In the genomic region with DNA sequence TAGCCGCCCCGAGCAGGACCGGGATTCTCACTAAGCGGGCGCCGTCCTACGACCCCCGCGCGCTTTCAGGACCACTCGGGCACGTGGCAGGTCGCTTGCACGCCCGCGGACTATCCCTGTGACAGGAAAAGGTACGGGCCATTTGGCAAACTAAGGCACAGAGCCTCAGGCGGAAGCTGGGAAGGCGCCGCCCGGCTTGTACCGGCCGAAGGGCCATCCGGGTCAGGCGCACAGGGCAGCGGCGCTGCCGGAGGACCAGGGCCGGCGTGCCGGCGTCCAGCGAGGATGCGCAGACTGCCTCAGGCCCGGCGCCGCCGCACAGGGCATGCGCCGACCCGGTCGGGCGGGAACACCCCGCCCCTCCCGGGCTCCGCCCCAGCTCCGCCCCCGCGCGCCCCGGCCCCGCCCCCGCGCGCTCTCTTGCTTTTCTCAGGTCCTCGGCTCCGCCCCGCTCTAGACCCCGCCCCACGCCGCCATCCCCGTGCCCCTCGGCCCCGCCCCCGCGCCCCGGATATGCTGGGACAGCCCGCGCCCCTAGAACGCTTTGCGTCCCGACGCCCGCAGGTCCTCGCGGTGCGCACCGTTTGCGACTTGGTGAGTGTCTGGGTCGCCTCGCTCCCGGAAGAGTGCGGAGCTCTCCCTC, we compare ENCODE assay signal across 8 cellular contexts. TPM values are rescaled to one million over a fixed set of nuclear protein-coding genes. Genes with fewer than 3 reads are reported as not detected.
DNase-seq lines count a peak whose midpoint lies in the region; ATAC-seq and TF ChIP-seq lines count a peak whose summit lies in the region.

A gene (plus strand): TSS at position 539 of the 643 bp plus-strand sequence.

- peak within 1 kb of the TSS; percentile 77 for H3K9ac ChIP-seq in PC-3 (ENCODE audit: low read length)

- no peaks in the 10 kb centered on the region for H3K36me3 ChIP-seq in PC-3 (ENCODE audit: low read depth, low read length)

- H2AFZ ChIP-seq in PC-3 (ENCODE audit: low read length) = peak within 1 kb of the TSS; percentile 87

- no peaks in the 10 kb centered on the region for H3K79me2 ChIP-seq in PC-3 (ENCODE audit: low read length)

- no peaks in the 10 kb centered on the region for H3K27me3 ChIP-seq in PC-3 (ENCODE audit: low read length)

- H3K9me2 ChIP-seq in PC-3 (replicated peaks; ENCODE audit: low read length) = no peaks in the 10 kb centered on the region

- H3K27ac ChIP-seq in PC-3 (ENCODE audit: low read length) = no peak within 1 kb of the TSS

- peak within 1 kb of the TSS; percentile 28 to 93 (median 90) for H3K27ac Mint-ChIP-seq in naive thymus-derived CD8-positive, alpha-beta T cell
- H3K27ac Mint-ChIP-seq in stimulated activated memory B cell treated with anti-CD40 and anti-IgM and Interleukin-4, amounts not matched to agents 10 μg/mL and 1 μg/mL and 100 μg/mL, for 72 hours = peak within 1 kb of the TSS; percentile 91

- peak within 1 kb of the TSS; percentile 88 for H3K4me2 ChIP-seq in PC-3 (ENCODE audit: low read length)

- H3K36me3 Mint-ChIP-seq in naive thymus-derived CD8-positive, alpha-beta T cell = peaks cover 0 to 14% (median 12%) of the 10 kb centered on the region in 3 donors
- H3K36me3 Mint-ChIP-seq in stimulated activated memory B cell treated with anti-CD40 and anti-IgM and Interleukin-4, amounts not matched to agents 10 μg/mL and 1 μg/mL and 100 μg/mL, for 72 hours = peaks cover 10% of the 10 kb centered on the region

- CTCF ChIA-PET in AG04449 (lab: Yijun Ruan, JAX) = no interaction called here
- CTCF ChIA-PET in PC-3 (lab: Charles Lee) = no interaction called here

- H3K4me3 Mint-ChIP-seq in naive thymus-derived CD8-positive, alpha-beta T cell = peak within 1 kb of the TSS; percentile 78 to 88 (median 86)
- peak within 1 kb of the TSS; percentile 94 for H3K4me3 Mint-ChIP-seq in stimulated activated memory B cell treated with anti-CD40 and anti-IgM and Interleukin-4, amounts not matched to agents 10 μg/mL and 1 μg/mL and 100 μg/mL, for 72 hours

- no peaks in the 10 kb centered on the region for H3K9me3 Mint-ChIP-seq in naive thymus-derived CD8-positive, alpha-beta T cell
- H3K9me3 Mint-ChIP-seq in stimulated activated memory B cell treated with anti-CD40 and anti-IgM and Interleukin-4, amounts not matched to agents 10 μg/mL and 1 μg/mL and 100 μg/mL, for 72 hours = no peaks in the 10 kb centered on the region

- H3F3A ChIP-seq in PC-3 (ENCODE audit: low read length, unreplicated experiment) = no peaks in the 10 kb centered on the region

- peaks cover 7 to 32% (median 14%) of the 10 kb centered on the region in 4 donors for H3K4me1 Mint-ChIP-seq in naive thymus-derived CD8-positive, alpha-beta T cell
- H3K4me1 Mint-ChIP-seq in stimulated activated memory B cell treated with anti-CD40 and anti-IgM and Interleukin-4, amounts not matched to agents 10 μg/mL and 1 μg/mL and 100 μg/mL, for 72 hours = peaks cover 34% of the 10 kb centered on the region

- POLR2A ChIA-PET in AG04449 (lab: Yijun Ruan, JAX) = interaction anchor here (0.6 kb wide), 1 partner anchor 643 kb away, joined by 3 read pairs; no protein-coding TSS in a partner anchor
- POLR2A ChIA-PET in PC-3 (lab: Charles Lee; ENCODE audit: unreplicated experiment) = interaction anchor here (0.6 kb wide), 2 partner anchors 39 to 70 kb away, joined by 3 read pairs; no protein-coding TSS in a partner anchor
- POLR2A ChIA-PET in naive thymus-derived CD8-positive, alpha-beta T cell (lab: Charles Lee) = interaction anchor here (1.3 to 2.7 kb wide), 4 partner anchors 409 to 644 kb away, joined by 5 to 24 read pairs (median 12); a partner anchor contains a TSS

- intact Hi-C loops in PC-3 (cut with micrococcal nuclease) = no loop called here

- no peaks in the 10 kb centered on the region for H4K20me1 ChIP-seq in PC-3 (ENCODE audit: low read length)

- H3K27me3 Mint-ChIP-seq in naive thymus-derived CD8-positive, alpha-beta T cell = no peaks in the 10 kb centered on the region
- H3K27me3 Mint-ChIP-seq in stimulated activated memory B cell treated with anti-CD40 and anti-IgM and Interleukin-4, amounts not matched to agents 10 μg/mL and 1 μg/mL and 100 μg/mL, for 72 hours = no peaks in the 10 kb centered on the region

- H3K9me3 ChIP-seq in PC-3 (ENCODE audit: low read length) = no peaks in the 10 kb centered on the region

- H3K4me1 ChIP-seq in PC-3 (ENCODE audit: insufficient read depth, low read length) = peaks cover 4% of the 10 kb centered on the region; the same call in 1 of the 2 replicates

- H3K4me3 ChIP-seq in AG04449 (ENCODE audit: low read depth, low read length) (peak within 1 kb of the TSS; percentile 86), PC-3 (ENCODE audit: low read length) (peak within 1 kb of the TSS; percentile 72), fibroblast of mammary gland (ENCODE audit: control insufficient read depth, low read depth, low read length) (peak within 1 kb of the TSS; percentile 73)

- TF ChIP-seq CTCF in AG04449 (IDR thresholded peaks at IDR 0.05; ENCODE audit: insufficient read depth, low read length, missing control alignments) (no peak), PC-3 (conservative IDR thresholded peaks at IDR 0.05; ENCODE audit: low read depth, low read length) (no peak), fibroblast of mammary gland (conservative IDR thresholded peaks at IDR 0.05; ENCODE audit: control insufficient read depth, insufficient read depth, low read depth, low read length) (no peak)

- BruUV-seq in PC-3 (replicated peaks; lab: Mats Ljungman, UMichigan) = no TSS peak

- peak; percentile 76 for ATAC-seq in GM18858 (IDR thresholded peaks at IDR 0.05; ENCODE audit: unreplicated experiment)
- peak; percentile 91 for ATAC-seq in HG03066 (IDR thresholded peaks at IDR 0.05; ENCODE audit: low read depth, unreplicated experiment)
- peak; percentile 91 for ATAC-seq in PC-3
- peak; percentile 95 to 97 for ATAC-seq in naive thymus-derived CD8-positive, alpha-beta T cell
- peak; percentile 98 for ATAC-seq in stimulated activated memory B cell treated with anti-CD40 and anti-IgM and Interleukin-4, amounts not matched to agents 10 μg/mL and 1 μg/mL and 100 μg/mL, for 72 hours

- no peak for DNase-seq in AG04449 (ENCODE audit: low read depth, low spot score)
- DNase-seq in PC-3 = peak; percentile 79
- peak; percentile 98 to 99 for DNase-seq in activated T-helper 1 cell treated with anti-CD3 and anti-CD28 coated beads, Interleukin-2, amount 50 U/mL, for 16 hours (ENCODE audit: low read depth in 1 of 2, low spot score in 1 of 2)
- peak; percentile 76 for DNase-seq in fibroblast of mammary gland (ENCODE audit: low read depth)
- peak; percentile 88 to 100 (median 96) for DNase-seq in naive thymus-derived CD8-positive, alpha-beta T cell

RNA-seq across cellular contexts. Expression of the gene that starts here (rescaled TPM):
- total RNA-seq in PC-3 (2014; rRNA removed) = 19.8 and 21.8 TPM in 2 replicates
- total RNA-seq in naive thymus-derived CD8-positive, alpha-beta T cell = 10 to 100 TPM; 18.9 to 23.4 TPM
- 10 to 100 TPM; 32.2 to 41.7 (median 37.6) TPM for polyA plus RNA-seq in naive thymus-derived CD8-positive, alpha-beta T cell
